ENCODE assay signal across 9 cellular contexts in genomic region chr1:230797376-230798186, GRCh38. TPM values are rescaled to one million over a fixed set of nuclear protein-coding genes. Genes with fewer than 3 reads are reported as not detected.
DNase-seq lines count a peak whose midpoint lies in the region; ATAC-seq, FAIRE-seq and TF ChIP-seq lines count a peak whose summit lies in the region.
"Had no signal": no experiment of that assay in that cellular context is flagged by ENCODE, and none has a peak within 500 bp of the region (broad histone marks: within the 10 kb centered on the region; RNA-seq: fewer than 3 reads in every experiment).

No MANE protein-coding gene starts in this region.

- FAIRE-seq in endothelial cell of umbilical vein (lab: Jason Lieb, UNC): peak; percentile 81

- H3K4me2 ChIP-seq in OCI-LY7 (ENCODE audit: low read length): no peak overlapping the region
- H3K4me2 ChIP-seq in endothelial cell of umbilical vein (ENCODE audit: insufficient read depth, low read length): no peak overlapping the region

- no peaks in the 10 kb centered on the region for H3K9me1 ChIP-seq in endothelial cell of umbilical vein (replicated peaks; ENCODE audit: control insufficient read depth, extremely low read depth, insufficient read depth, low read length)

- H3K27ac ChIP-seq in OCI-LY7 (ENCODE audit: low read depth, low read length, poor library complexity, severe bottlenecking) (no peak overlapping the region), endothelial cell of umbilical vein (ENCODE audit: insufficient read depth, low read depth, low read length) (no peak overlapping the region)

- CTCF ChIA-PET in OCI-LY7 (lab: Charles Lee; ENCODE audit: unreplicated experiment) (no interaction called here), endothelial cell of umbilical vein (lab: Charles Lee) (interaction anchor here (0.7 to 5.0 kb wide), 8 partner anchors 72 to 415 kb away, joined by 3 to 40 read pairs (median 4); partner anchors contain the start of gene C1orf198)

- no peaks in the 10 kb centered on the region for H3K4me1 ChIP-seq in OCI-LY7 (ENCODE audit: insufficient read depth, low read length, poor library complexity, severe bottlenecking)
- H3K4me1 ChIP-seq in endothelial cell of umbilical vein (ENCODE audit: control insufficient read depth, extremely low read depth, insufficient read depth, low read length): no peaks in the 10 kb centered on the region

- no peaks in the 10 kb centered on the region for H3K9me3 Mint-ChIP-seq in mesothelial cell of epicardium

- dilution Hi-C loops in endothelial cell of umbilical vein (cut with MboI; ENCODE audit: extremely low pct_ligation_motif_present, low sequenced_read_pairs): no loop called here

- H3K27me3 Mint-ChIP-seq in mesothelial cell of epicardium (ENCODE audit: low read depth): peaks cover 3% of the 10 kb centered on the region

- no peaks in the 10 kb centered on the region for H3K79me2 ChIP-seq in OCI-LY7 (ENCODE audit: insufficient read depth, low read depth, low read length)
- no peaks in the 10 kb centered on the region for H3K79me2 ChIP-seq in endothelial cell of umbilical vein (ENCODE audit: control insufficient read depth, insufficient read depth, low read length)

- H3K27me3 ChIP-seq in endothelial cell of umbilical vein (ENCODE audit: control insufficient read depth in 2 of 2, insufficient read depth in 2 of 2, low read length in 2 of 2): no peaks in the 10 kb centered on the region

- no peak overlapping the region for H3K4me3 Mint-ChIP-seq in mesothelial cell of epicardium

- H3K36me3 ChIP-seq in OCI-LY7 (ENCODE audit: insufficient read depth, low read length): no peaks in the 10 kb centered on the region
- H3K36me3 ChIP-seq in endothelial cell of umbilical vein (ENCODE audit: control insufficient read depth in 2 of 2, extremely low read depth in 1 of 2, insufficient read depth in 2 of 2, low read length in 2 of 2): no peaks in the 10 kb centered on the region

- intact Hi-C loops in OCI-LY7 (cut with micrococcal nuclease; ENCODE audit: unreplicated experiment) (loop anchor here (1.0 kb wide), 1 partner anchor 414 kb away; no protein-coding TSS in a partner anchor), endothelial cell of umbilical vein (cut with micrococcal nuclease) (loop anchor here (1.0 to 5.0 kb wide), 6 partner anchors 71 to 805 kb away; partner anchors contain the start of genes C1orf198 and TTC13)

- no peaks in the 10 kb centered on the region for H3K9me2 ChIP-seq in OCI-LY7 (ENCODE audit: insufficient read depth, low read length)

- H4K20me1 ChIP-seq in OCI-LY7 (ENCODE audit: insufficient read depth, low read length) (no peaks in the 10 kb centered on the region), endothelial cell of umbilical vein (replicated peaks; ENCODE audit: control insufficient read depth, extremely low read depth, insufficient read depth, low read length) (no peaks in the 10 kb centered on the region)

- H3K9me3 ChIP-seq in OCI-LY7 (ENCODE audit: low read length) (no peaks in the 10 kb centered on the region), endothelial cell of umbilical vein (replicated peaks; ENCODE audit: control insufficient read depth, insufficient read depth, low read length) (no peaks in the 10 kb centered on the region)

- peak; percentile 84 for TF ChIP-seq CTCF in AG09319 (IDR thresholded peaks at IDR 0.05; ENCODE audit: low read depth, low read length)
- TF ChIP-seq CTCF in OCI-LY7 (conservative IDR thresholded peaks at IDR 0.05; ENCODE audit: low read length): peak; percentile 54
- TF ChIP-seq CTCF in endothelial cell of umbilical vein (IDR thresholded peaks at IDR 0.05; ENCODE audit: extremely low read depth in 1 of 2, insufficient read depth in 1 of 2, low read depth in 1 of 2, low read length in 2 of 2): peak; percentile 39 to 65
- TF ChIP-seq CTCF in mesothelial cell of epicardium (IDR thresholded peaks at IDR 0.05; ENCODE audit: unreplicated experiment): peak; percentile 43

- DNase-seq in AG09319 (ENCODE audit: extremely low read depth, low read depth) (peak; percentile 49), H4 (ENCODE audit: low spot score) (peak; percentile 47), OCI-LY7 (ENCODE audit: low spot score) (peak; percentile 5), endothelial cell of umbilical vein (ENCODE audit: low read depth, low spot score) (peak; percentile 50), mesothelial cell of epicardium (ENCODE audit: low spot score in 2 of 2, unreplicated experiment in 2 of 2) (peak; percentile 40 to 65), NCI-H1417 treated with DMSO at 0.1 percent for 48 hours (lab: John Stamatoyannopoulos, UW) (no peak), germinal center (ENCODE audit: low spot score) (no peak)

- BruUV-seq in OCI-LY7 (replicated peaks; lab: Mats Ljungman, UMichigan) (no TSS peak), endothelial cell of umbilical vein (replicated peaks; lab: Mats Ljungman, UMichigan) (no TSS peak)

- POLR2A ChIA-PET in OCI-LY7 (lab: Charles Lee) (no interaction called here), endothelial cell of umbilical vein (lab: Charles Lee) (no interaction called here)

- TF ChIP-seq POLR2A in endothelial cell of umbilical vein (IDR thresholded peaks at IDR 0.05; ENCODE audit: low read depth, low read length): no peak

- H3K27ac Mint-ChIP-seq in mesothelial cell of epicardium: no peak overlapping the region

- peaks cover 13% of the 10 kb centered on the region for H3K4me1 Mint-ChIP-seq in mesothelial cell of epicardium

- H3K36me3 Mint-ChIP-seq in mesothelial cell of epicardium: no peaks in the 10 kb centered on the region

- no peak overlapping the region for H3K9ac ChIP-seq in endothelial cell of umbilical vein (replicated peaks; ENCODE audit: extremely low read depth, insufficient read depth, low read length)

- H3K4me3 ChIP-seq in OCI-LY7 (ENCODE audit: low read depth, low read length, poor library complexity, severe bottlenecking) (no peak overlapping the region), endothelial cell of umbilical vein (replicated peaks in 1 of 3; ENCODE audit: insufficient read depth in 1 of 3, low read depth in 1 of 3, low read length in 3 of 3) (no peak overlapping the region)

- ATAC-seq in GM18517 (IDR thresholded peaks at IDR 0.05; ENCODE audit: unreplicated experiment): no peak

- H2AFZ ChIP-seq in OCI-LY7 (ENCODE audit: low read length): no peak overlapping the region
- H2AFZ ChIP-seq in endothelial cell of umbilical vein (ENCODE audit: low read depth, low read length): no peak overlapping the region

TF ChIP-seq in endothelial cell of umbilical vein, 7 proteins besides CTCF, POLR2A, EP300 and RAD21:
- TF ChIP-seq MAX (IDR thresholded peaks at IDR 0.05; ENCODE audit: insufficient read depth, insufficient read length) (no peak), GATA2 (IDR thresholded peaks at IDR 0.05; ENCODE audit: insufficient read depth, insufficient read length, low read depth, low read length) (no peak), EZH2 (IDR thresholded peaks at IDR 0.05; ENCODE audit: borderline replicate concordance, low read depth, low read length, severe bottlenecking) (no peak), JUN (IDR thresholded peaks at IDR 0.05; ENCODE audit: borderline replicate concordance, insufficient read depth, insufficient read length, low read depth) (no peak), FOS (IDR thresholded peaks at IDR 0.05; ENCODE audit: borderline replicate concordance, insufficient read depth, low read length) (no peak), MYC (IDR thresholded peaks at IDR 0.05; ENCODE audit: low read depth, low read length) (no peak), POLR2AphosphoS5 (IDR thresholded peaks at IDR 0.05; ENCODE audit: insufficient read depth, low read depth, low read length) (no peak)
TF ChIP-seq in endothelial cell of umbilical vein: peak in this region for 0.

RNA-seq across cellular contexts. Expression of gene CAPN9, which starts 50.4 kb away (rescaled TPM):
- 0.50 TPM in 1 of 2 replicates, not detected in the other for total RNA-seq in H4 (2014; rRNA removed; shearing (Covaris generic))
- total RNA-seq in OCI-LY7 (2014; rRNA removed; shearing (Covaris generic)): not detected in 2 replicates
- total RNA-seq in OCI-LY7 (2022) (not detected in 2 replicates), endothelial cell of umbilical vein (not detected in 2 replicates), mesothelial cell of epicardium (0.44 to 0.78 TPM (median 0.77 TPM) in 3 replicates)
- not detected in 2 replicates for polyA plus RNA-seq in endothelial cell of umbilical vein
- polyA plus RNA-seq in endothelial cell of umbilical vein (2011; cell fraction: cytosol; rRNA removed): not detected in 2 replicates
- polyA plus RNA-seq in endothelial cell of umbilical vein (2011; cell fraction: nucleus; rRNA removed): not detected in 2 replicates
- not detected in 2 replicates for polyA plus RNA-seq in endothelial cell of umbilical vein (2012)
- not detected in 2 replicates for polyA minus RNA-seq in endothelial cell of umbilical vein
- not detected for polyA minus RNA-seq in endothelial cell of umbilical vein (2011; cell fraction: cytosol; rRNA and poly(A)+ RNA removed)
- polyA minus RNA-seq in endothelial cell of umbilical vein (2011; cell fraction: nucleus; rRNA and poly(A)+ RNA removed): not detected in 2 replicates
- total RNA-seq: mononuclear cell had no signal

Comparison
In these comparisons a context has a peak if more than half of its experiments do, and no peak if none do; other contexts are left out.
1. DNase-seq: peak in AG09319 (single experiment), H4 (single experiment), OCI-LY7 (single experiment), endothelial cell of umbilical vein (single experiment) and mesothelial cell of epicardium (2 of 2); none in NCI-H1417 treated with DMSO at 0.1 percent for 48 hours (single experiment) and germinal center (single experiment).
2. Peak in every context shown above with its lines, with median percentiles within 50 percentile points of each other: CTCF ChIP-seq.